ENCODE assay signal across 9 cellular contexts in the genomic region with DNA sequence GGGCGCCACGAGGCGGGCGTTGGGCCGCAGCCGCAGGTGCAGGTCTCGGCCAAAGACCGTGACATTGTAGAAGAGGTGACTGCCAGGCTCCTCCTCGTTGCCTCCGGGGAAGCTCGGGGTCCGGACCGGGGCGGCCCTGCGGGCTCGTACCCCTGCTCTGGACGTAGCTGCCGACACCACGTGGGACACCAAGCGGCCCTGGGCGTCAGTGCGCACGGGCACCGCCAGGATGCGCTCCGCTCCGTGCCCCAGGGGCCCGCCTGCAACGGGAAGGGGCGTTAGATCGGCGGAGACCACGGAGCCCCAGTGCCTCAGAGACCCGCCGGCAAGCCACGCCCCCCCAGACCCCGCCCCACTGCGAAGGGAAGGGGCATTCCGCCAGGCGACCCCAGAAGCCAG. TPM values are rescaled to one million over a fixed set of nuclear protein-coding genes. Genes with fewer than 3 reads are reported as not detected.
A peak's percentile ranks its signal among the peaks of the same experiment; 100 is the strongest.
DNase-seq lines count a peak whose midpoint lies in the region; ATAC-seq and TF ChIP-seq lines count a peak whose summit lies in the region.
"Had no signal": no experiment of that assay in that cellular context is flagged by ENCODE, and none has a peak within 500 bp of the region (broad histone marks: within the 10 kb centered on the region; RNA-seq: fewer than 3 reads in every experiment).

No MANE protein-coding gene starts in this region.

- peaks cover 3% of the 10 kb centered on the region for H3K4me1 ChIP-seq in parathyroid adenoma
- peaks cover 10% of the 10 kb centered on the region for H3K4me1 ChIP-seq in effector memory CD4-positive, alpha-beta T cell (ENCODE audit: control insufficient read depth, insufficient read depth, low read length, poor library complexity, severe bottlenecking)

- H3K79me2 ChIP-seq in parathyroid adenoma = no peaks in the 10 kb centered on the region

- DNase-seq in Daoy (ENCODE audit: low read depth) = peak; percentile 23
- DNase-seq in NCI-H69 (lab: John Stamatoyannopoulos, UW) = peak; percentile 36
- DNase-seq in fibroblast of villous mesenchyme (ENCODE audit: low read depth) = peak; percentile 57
- no peak for DNase-seq in effector memory CD4-positive, alpha-beta T cell

- H3K4me2 ChIP-seq in parathyroid adenoma (ENCODE audit: low read length) = peak overlapping the region; percentile 51

- no peaks in the 10 kb centered on the region for H3K36me3 ChIP-seq in parathyroid adenoma (ENCODE audit: control insufficient read depth, insufficient read depth, low read length)
- no peaks in the 10 kb centered on the region for H3K36me3 ChIP-seq in effector memory CD4-positive, alpha-beta T cell (ENCODE audit: control insufficient read depth, insufficient read depth, low read length)

- TF ChIP-seq CTCF in fibroblast of villous mesenchyme (IDR thresholded peaks at IDR 0.05; ENCODE audit: insufficient read depth, low read depth, low read length) (peak; percentile 52), parathyroid adenoma (IDR thresholded peaks at IDR 0.05) (no peak)

- H3K27ac ChIP-seq in parathyroid adenoma = no peak overlapping the region
- no peak overlapping the region for H3K27ac ChIP-seq in effector memory CD4-positive, alpha-beta T cell (ENCODE audit: insufficient read depth, low read length, poor library complexity, severe bottlenecking)

- H2AFZ ChIP-seq in parathyroid adenoma = no peak overlapping the region

- H3K27me3 ChIP-seq in parathyroid adenoma (ENCODE audit: control insufficient read depth, insufficient read depth, low read length) = peaks cover 5% of the 10 kb centered on the region
- peaks cover 25% of the 10 kb centered on the region for H3K27me3 ChIP-seq in effector memory CD4-positive, alpha-beta T cell (replicated peaks; ENCODE audit: control insufficient read depth, insufficient read depth, low read length, poor library complexity, severe bottlenecking)

- H3K9me3 ChIP-seq in parathyroid adenoma (ENCODE audit: control insufficient read depth, low read length) = no peaks in the 10 kb centered on the region
- no peaks in the 10 kb centered on the region for H3K9me3 ChIP-seq in effector memory CD4-positive, alpha-beta T cell (ENCODE audit: control insufficient read depth, low read length)

- H3K9ac ChIP-seq in parathyroid adenoma = no peak overlapping the region

- no peak for ATAC-seq in activated CD4-positive, CD25-positive, alpha-beta regulatory T cell treated with anti-CD3 and anti-CD28 coated beads, Interleukin-2, amount 50 U/mL, for 24 hours
- ATAC-seq in HG02763 (IDR thresholded peaks at IDR 0.05; ENCODE audit: unreplicated experiment) (no peak), HG02571 (IDR thresholded peaks at IDR 0.05; ENCODE audit: unreplicated experiment) (no peak)

- H3K4me3 ChIP-seq in fibroblast of villous mesenchyme (ENCODE audit: low read depth, low read length) (peak overlapping the region; percentile 82), parathyroid adenoma (ENCODE audit: low read depth, low read length) (peak overlapping the region; percentile 14)
- H3K4me3 ChIP-seq in effector memory CD4-positive, alpha-beta T cell (ENCODE audit: insufficient read depth, low read depth, low read length, poor library complexity, severe bottlenecking) = no peak overlapping the region

RNA-seq across cellular contexts. Expression of gene ADAMTS2, which starts 1.4 kb away (rescaled TPM):
- total RNA-seq in Daoy (2014; rRNA removed; shearing (Covaris generic)) = 0.27 and 0.46 TPM in 2 replicates
- total RNA-seq in fibroblast of villous mesenchyme = 30.2 and 44.5 TPM in 2 replicates
- total RNA-seq: HT-29 had no signal

Comparison
In these comparisons a context has a peak if more than half of its experiments do, and no peak if none do; other contexts are left out.
1. DNase-seq: peak in Daoy (single experiment), NCI-H69 (single experiment) and fibroblast of villous mesenchyme (single experiment); none in effector memory CD4-positive, alpha-beta T cell (0 of 3).
2. RNA of gene ADAMTS2, which starts 1.4 kb away (total RNA-seq): 30.2 to 44.5 TPM in fibroblast of villous mesenchyme; 0.27 to 0.46 TPM in Daoy; every median in the first group is over 10 times any median in the second.